In genomic region chr12:121026274-121027045, GRCh38 we compare ENCODE assay signal across 1 cellular context.
TF ChIP-seq lines count a peak whose summit lies in the region.

No MANE protein-coding gene starts in this region.

TF ChIP-seq in K562, 482 proteins besides CTCF, POLR2A, EP300 and RAD21 (continued from another document and continues in another):
- TF ChIP-seq BCLAF1 (IDR thresholded peaks at IDR 0.05; ENCODE audit: borderline replicate concordance in 1 of 2, control insufficient read depth in 1 of 2, low read depth in 2 of 2, low read length in 1 of 2) (no peak), RERE (CRISPR knock-in tag; IDR thresholded peaks at IDR 0.05; ENCODE audit: borderline replicate concordance) (no peak), FOXK2 (conservative IDR thresholded peaks at IDR 0.05 in 1 of 2, IDR thresholded peaks at IDR 0.05 in 1 of 2; ENCODE audit: low read depth in 2 of 2) (peak in 1 of 2 experiments; percentile 47; a peak in 1 of 4 replicates), GABPB1 (CRISPR knock-in tag; IDR thresholded peaks at IDR 0.05) (no peak), ZNF263 (CRISPR knock-in tag; IDR thresholded peaks at IDR 0.05; ENCODE audit: borderline replicate concordance) (no peak), ZNF830 (CRISPR knock-in tag; IDR thresholded peaks at IDR 0.05) (no peak), ATF7 (IDR thresholded peaks at IDR 0.05) (0 out of 2 replicates have a peak, but pooled peaks have one; percentile 46), HMG20A (CRISPR knock-in tag; conservative IDR thresholded peaks at IDR 0.05) (no peak), XRCC3 (IDR thresholded peaks at IDR 0.05) (no peak), PHTF2 (CRISPR knock-in tag; IDR thresholded peaks at IDR 0.05) (no peak), EWSR1 (IDR thresholded peaks at IDR 0.05; ENCODE audit: borderline replicate concordance, low read depth, partially characterized antibody) (no peak), PTTG1 (tag; IDR thresholded peaks at IDR 0.05; ENCODE audit: low read depth) (no peak), ZNF764 (CRISPR knock-in tag; IDR thresholded peaks at IDR 0.05; ENCODE audit: low read depth) (no peak), CREM (IDR thresholded peaks at IDR 0.05; ENCODE audit: low read depth) (peak; percentile 16; the same call in 1 of the 2 replicates), THRB (CRISPR knock-in tag; conservative IDR thresholded peaks at IDR 0.05) (0 out of 2 replicates have a peak, but pooled peaks have one; percentile 8), CTBP1 (IDR thresholded peaks at IDR 0.05; ENCODE audit: borderline replicate concordance) (peak; percentile 56; the same call in 1 of the 2 replicates), PRMT5 (CRISPR knock-in tag; IDR thresholded peaks at IDR 0.05) (no peak), GABPB2 (CRISPR knock-in tag; conservative IDR thresholded peaks at IDR 0.05) (no peak), ZBTB9 (CRISPR knock-in tag; IDR thresholded peaks at IDR 0.05) (no peak), NRF1 (conservative IDR thresholded peaks at IDR 0.05 in 1 of 2, IDR thresholded peaks at IDR 0.05 in 1 of 2) (peak; percentile 29 to 37; a peak in 2 of 4 replicates), JUNB (CRISPR knock-in tag; conservative IDR thresholded peaks at IDR 0.05) (no peak), RBM25 (IDR thresholded peaks at IDR 0.05; ENCODE audit: low read depth, low read length, severe bottlenecking) (no peak), IRF9 (tag; IDR thresholded peaks at IDR 0.05) (peak; percentile 73), ZNF23 (CRISPR knock-in tag; IDR thresholded peaks at IDR 0.05) (no peak), ZNF239 (CRISPR knock-in tag; IDR thresholded peaks at IDR 0.05) (no peak), MEIS2 (IDR thresholded peaks at IDR 0.05; ENCODE audit: partially characterized antibody) (peak; percentile 19), RHOXF2B (CRISPR knock-in tag; conservative IDR thresholded peaks at IDR 0.05) (no peak), DLX4 (CRISPR knock-in tag; IDR thresholded peaks at IDR 0.05) (no peak), CGGBP1 (CRISPR knock-in tag; IDR thresholded peaks at IDR 0.05) (no peak), MBD1 (CRISPR knock-in tag; IDR thresholded peaks at IDR 0.05) (no peak), THRAP3 (IDR thresholded peaks at IDR 0.05; ENCODE audit: borderline replicate concordance) (no peak), CTCFL (IDR thresholded peaks at IDR 0.05; ENCODE audit: borderline replicate concordance, insufficient read depth, low read depth, low read length, poor library complexity, severe bottlenecking) (no peak), KLF16 (IDR thresholded peaks at IDR 0.05) (peak; percentile 47; the same call in 1 of the 2 replicates), SMAD1 (IDR thresholded peaks at IDR 0.05; ENCODE audit: low read depth, low read length, partially characterized antibody) (no peak), RCOR1 (IDR thresholded peaks at IDR 0.05; ENCODE audit: borderline replicate concordance in 1 of 2, low read depth in 2 of 2, low read length in 2 of 2) (peak in 1 of 2 experiments; percentile 37; a peak in 2 of 4 replicates), MTA3 (IDR thresholded peaks at IDR 0.05; ENCODE audit: borderline replicate concordance) (peak; percentile 47; the same call in 1 of the 2 replicates), RFX5 (IDR thresholded peaks at IDR 0.05; ENCODE audit: low read depth, low read length) (no peak), YY1 (IDR thresholded peaks at IDR 0.05; ENCODE audit: borderline replicate concordance in 1 of 3, control insufficient read depth in 1 of 3, extremely low read depth in 1 of 3, insufficient read depth in 3 of 3, insufficient read length in 1 of 3, insufficient replicate concordance in 2 of 3, low read depth in 1 of 3, low read length in 2 of 3) (no peak), ADNP (tag; IDR thresholded peaks at IDR 0.05) (0 out of 2 replicates have a peak, but pooled peaks have one; percentile 24), ARID1B (IDR thresholded peaks at IDR 0.05) (peak; percentile 48), FOXP4 (CRISPR knock-in tag; IDR thresholded peaks at IDR 0.05; ENCODE audit: borderline replicate concordance) (no peak), TOE1 (IDR thresholded peaks at IDR 0.05; ENCODE audit: borderline replicate concordance) (no peak), TOE1 (CRISPR knock-in tag; IDR thresholded peaks at IDR 0.05; ENCODE audit: borderline replicate concordance, low read depth) (no peak)
